In the genomic region with DNA sequence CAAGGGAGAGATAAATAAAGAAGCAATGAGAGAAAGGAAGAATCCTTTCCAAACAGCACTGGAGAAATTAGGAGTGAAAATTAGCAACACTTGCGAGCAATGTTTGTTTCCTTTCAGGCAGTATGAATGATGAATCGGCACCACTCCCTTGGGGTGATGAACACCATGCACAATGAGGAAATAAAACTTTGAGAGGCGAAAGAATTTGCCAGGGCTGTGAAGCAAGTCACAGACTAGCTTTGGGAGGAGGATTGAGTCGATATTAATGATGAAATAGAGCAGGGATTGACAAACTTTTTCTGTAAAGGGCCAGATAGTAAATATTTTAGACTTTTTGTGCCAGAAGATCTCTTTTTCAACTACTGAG, we compare ENCODE assay signal across 27 cellular contexts.
A peak's percentile ranks its signal among the peaks of the same experiment; 100 is the strongest.
DNase-seq lines count a peak whose midpoint lies in the region; ATAC-seq and TF ChIP-seq lines count a peak whose summit lies in the region.
"Had no signal": no experiment of that assay in that cellular context is flagged by ENCODE, and none has a peak within 500 bp of the region (broad histone marks: within the 10 kb centered on the region; RNA-seq: fewer than 3 reads in every experiment).

No MANE protein-coding gene starts in this region.

- no peaks in the 10 kb centered on the region for H3K27me3 Mint-ChIP-seq in neural crest cell (ENCODE audit: low read depth)
- no peaks in the 10 kb centered on the region for H3K27me3 Mint-ChIP-seq in stimulated activated memory B cell treated with anti-CD40 and anti-IgM and Interleukin-4, amounts not matched to agents 10 μg/mL and 1 μg/mL and 100 μg/mL, for 72 hours
- H3K27me3 Mint-ChIP-seq: activated CD8-positive, alpha-beta memory T cell treated with anti-CD3 and anti-CD28 coated beads, Interleukin-2, amount 10 ng/mL, durations not matched to agents 7 days and 5 days; activated naive CD4-positive, alpha-beta T cell treated with anti-CD3 and anti-CD28 coated beads, Interleukin-2, amount 10 ng/mL, durations not matched to agents 7 days and 5 days; dendritic cell treated with granulocyte-macrophage colony-stimulating factor and Interleukin-4, amounts not matched to agents 40 ng/mL and 50 ng/mL, for 4 days had no signal

- H3K4me1 Mint-ChIP-seq in neural crest cell, result peaks cover 20% of the 10 kb centered on the region
- no peaks in the 10 kb centered on the region for H3K4me1 Mint-ChIP-seq in stimulated activated memory B cell treated with anti-CD40 and anti-IgM and Interleukin-4, amounts not matched to agents 10 μg/mL and 1 μg/mL and 100 μg/mL, for 72 hours
- H3K4me1 Mint-ChIP-seq: activated naive CD4-positive, alpha-beta T cell treated with anti-CD3 and anti-CD28 coated beads, Interleukin-2, amount 10 ng/mL, durations not matched to agents 7 days and 5 days had no signal

- H3K27me3 ChIP-seq in RWPE2 (ENCODE audit: insufficient read depth, poor library complexity, severe bottlenecking) (no peaks in the 10 kb centered on the region), A673 (replicated peaks; ENCODE audit: insufficient read depth, low read depth, low read length, poor library complexity) (no peaks in the 10 kb centered on the region)
- H3K27me3 ChIP-seq: BE2C, suprapubic skin had no signal

- peaks cover 3% of the 10 kb centered on the region for H3K9me3 Mint-ChIP-seq in neural crest cell
- peaks cover 9% of the 10 kb centered on the region for H3K9me3 Mint-ChIP-seq in stimulated activated memory B cell treated with anti-CD40 and anti-IgM and Interleukin-4, amounts not matched to agents 10 μg/mL and 1 μg/mL and 100 μg/mL, for 72 hours
- H3K9me3 Mint-ChIP-seq: activated naive CD4-positive, alpha-beta T cell treated with anti-CD3 and anti-CD28 coated beads, Interleukin-2, amount 10 ng/mL, durations not matched to agents 7 days and 5 days; mesothelial cell of epicardium had no signal

- H3K36me3 ChIP-seq in RWPE2 (ENCODE audit: low read depth), result no peaks in the 10 kb centered on the region
- H3K36me3 ChIP-seq in A673 (ENCODE audit: insufficient read depth, low read length, poor library complexity, severe bottlenecking), result no peaks in the 10 kb centered on the region
- H3K36me3 ChIP-seq: BE2C, suprapubic skin had no signal

- DNase-seq in AG08395 (ENCODE audit: low spot score) (peak; percentile 32), RWPE2 (ENCODE audit: low spot score) (no peak), fibroblast of the aortic adventitia (ENCODE audit: low read depth) (peak; percentile 4), neural crest cell (ENCODE audit: low read depth, low spot score) (no peak), A673 (ENCODE audit: low spot score) (no peak), NCI-H748 treated with DMSO at 0.1 percent for 48 hours (lab: John Stamatoyannopoulos, UW) (no peak)
- DNase-seq: activated CD4-positive, alpha-beta T cell treated with anti-CD3 and anti-CD28 coated beads, Interleukin-2, amount 50 U/mL, for 1 hour; activated CD8-positive, alpha-beta memory T cell treated with anti-CD3 and anti-CD28 coated beads, Interleukin-2, amount 10 ng/mL, durations not matched to agents 7 days and 5 days; activated naive CD4-positive, alpha-beta T cell treated with anti-CD3 and anti-CD28 coated beads, Interleukin-2, amount 10 ng/mL, durations not matched to agents 7 days and 5 days; BE2C; central memory CD4-positive, alpha-beta T cell; COR-L47; GDM1; GM23248; Kasumi-1; naive thymus-derived CD8-positive, alpha-beta T cell; NCI-H1048; NCI-H187; posterior cingulate gyrus; T-helper 9 cell had no signal

- H3K9me3 ChIP-seq in RWPE2 (ENCODE audit: severe bottlenecking) (no peaks in the 10 kb centered on the region), A673 (ENCODE audit: low read depth, low read length, poor library complexity, severe bottlenecking) (no peaks in the 10 kb centered on the region)
- H3K9me3 ChIP-seq: BE2C, suprapubic skin had no signal

- peak overlapping the region; percentile 2 for H3K27ac ChIP-seq in RWPE2 (ENCODE audit: poor library complexity, severe bottlenecking)
- no peak overlapping the region for H3K27ac ChIP-seq in A673 (ENCODE audit: low read depth, low read length, poor library complexity, severe bottlenecking)
- H3K27ac ChIP-seq: GM23248, HL-60, suprapubic skin had no signal

- intact Hi-C loops in A673 (cut with micrococcal nuclease; ENCODE audit: unreplicated experiment), result no loop called here

- BruUV-seq in A673 (replicated peaks; lab: Mats Ljungman, UMichigan), result no TSS peak

- peaks cover 12% of the 10 kb centered on the region for H3K4me1 ChIP-seq in RWPE2 (ENCODE audit: insufficient read depth, poor library complexity, severe bottlenecking)
- no peaks in the 10 kb centered on the region for H3K4me1 ChIP-seq in A673 (ENCODE audit: insufficient read depth, low read length, poor library complexity, severe bottlenecking)
- H3K4me1 ChIP-seq: BE2C had no signal

- POLR2A ChIA-PET in A673 (lab: Charles Lee; ENCODE audit: low non-redundant PET), result no interaction called here

- peak; percentile 93 for ATAC-seq in RWPE2 (ENCODE audit: low read depth)
- ATAC-seq in GM18511 (IDR thresholded peaks at IDR 0.05; ENCODE audit: unreplicated experiment), result no peak
- no peak for ATAC-seq in stimulated activated memory B cell treated with anti-CD40 and anti-IgM and Interleukin-4, amounts not matched to agents 10 μg/mL and 1 μg/mL and 100 μg/mL, for 72 hours
- ATAC-seq: activated CD8-positive, alpha-beta memory T cell treated with anti-CD3 and anti-CD28 coated beads, Interleukin-2, amount 10 ng/mL, durations not matched to agents 7 days and 5 days; HepG2; naive thymus-derived CD8-positive, alpha-beta T cell had no signal

- TF ChIP-seq CTCF in RWPE2 (IDR thresholded peaks at IDR 0.05; ENCODE audit: poor library complexity, severe bottlenecking) (no peak), fibroblast of the aortic adventitia (IDR thresholded peaks at IDR 0.05; ENCODE audit: insufficient read depth, low read length) (no peak), neural crest cell (conservative IDR thresholded peaks at IDR 0.05) (no peak), A673 (conservative IDR thresholded peaks at IDR 0.05; ENCODE audit: low read depth, low read length) (no peak)

- no peaks in the 10 kb centered on the region for H3K36me3 Mint-ChIP-seq in neural crest cell (ENCODE audit: low read depth)
- H3K36me3 Mint-ChIP-seq in stimulated activated memory B cell treated with anti-CD40 and anti-IgM and Interleukin-4, amounts not matched to agents 10 μg/mL and 1 μg/mL and 100 μg/mL, for 72 hours, result no peaks in the 10 kb centered on the region
- H3K36me3 Mint-ChIP-seq: activated CD8-positive, alpha-beta memory T cell treated with anti-CD3 and anti-CD28 coated beads, Interleukin-2, amount 10 ng/mL, durations not matched to agents 7 days and 5 days; activated naive CD4-positive, alpha-beta T cell treated with anti-CD3 and anti-CD28 coated beads, Interleukin-2, amount 10 ng/mL, durations not matched to agents 7 days and 5 days; mesothelial cell of epicardium; naive thymus-derived CD8-positive, alpha-beta T cell had no signal

- no peak overlapping the region for H3K4me3 Mint-ChIP-seq in neural crest cell
- no peak overlapping the region for H3K4me3 Mint-ChIP-seq in stimulated activated memory B cell treated with anti-CD40 and anti-IgM and Interleukin-4, amounts not matched to agents 10 μg/mL and 1 μg/mL and 100 μg/mL, for 72 hours
- H3K4me3 Mint-ChIP-seq: activated CD8-positive, alpha-beta memory T cell treated with anti-CD3 and anti-CD28 coated beads, Interleukin-2, amount 10 ng/mL, durations not matched to agents 7 days and 5 days; activated naive CD4-positive, alpha-beta T cell treated with anti-CD3 and anti-CD28 coated beads, Interleukin-2, amount 10 ng/mL, durations not matched to agents 7 days and 5 days; dendritic cell treated with granulocyte-macrophage colony-stimulating factor and Interleukin-4, amounts not matched to agents 40 ng/mL and 50 ng/mL, for 4 days; mesothelial cell of epicardium; naive thymus-derived CD8-positive, alpha-beta T cell had no signal

- peak overlapping the region; percentile 54 for H3K27ac Mint-ChIP-seq in neural crest cell (ENCODE audit: unreplicated experiment)
- H3K27ac Mint-ChIP-seq in stimulated activated memory B cell treated with anti-CD40 and anti-IgM and Interleukin-4, amounts not matched to agents 10 μg/mL and 1 μg/mL and 100 μg/mL, for 72 hours, result no peak overlapping the region
- H3K27ac Mint-ChIP-seq: activated CD8-positive, alpha-beta memory T cell treated with anti-CD3 and anti-CD28 coated beads, Interleukin-2, amount 10 ng/mL, durations not matched to agents 7 days and 5 days; activated naive CD4-positive, alpha-beta T cell treated with anti-CD3 and anti-CD28 coated beads, Interleukin-2, amount 10 ng/mL, durations not matched to agents 7 days and 5 days; dendritic cell treated with granulocyte-macrophage colony-stimulating factor and Interleukin-4, amounts not matched to agents 40 ng/mL and 50 ng/mL, for 4 days; naive thymus-derived CD8-positive, alpha-beta T cell had no signal

- CTCF ChIA-PET in A673 (lab: Charles Lee), result no interaction called here

- H3K4me3 ChIP-seq in RWPE2 (ENCODE audit: severe bottlenecking), result no peak overlapping the region
- no peak overlapping the region for H3K4me3 ChIP-seq in fibroblast of the aortic adventitia (ENCODE audit: low read depth, low read length)
- no peak overlapping the region for H3K4me3 ChIP-seq in A673 (ENCODE audit: low read depth, low read length, poor library complexity, severe bottlenecking)
- H3K4me3 ChIP-seq: GM23248, suprapubic skin had no signal

Comparison
In these comparisons a context has a peak if more than half of its experiments do, and no peak if none do; other contexts are left out.
1. DNase-seq: peak in AG08395 (single experiment) and fibroblast of the aortic adventitia (single experiment); none in RWPE2 (single experiment), neural crest cell (single experiment), A673 (single experiment) and NCI-H748 treated with DMSO at 0.1 percent for 48 hours (single experiment).